ENCODE assay signal across 11 cellular contexts in the genomic region with DNA sequence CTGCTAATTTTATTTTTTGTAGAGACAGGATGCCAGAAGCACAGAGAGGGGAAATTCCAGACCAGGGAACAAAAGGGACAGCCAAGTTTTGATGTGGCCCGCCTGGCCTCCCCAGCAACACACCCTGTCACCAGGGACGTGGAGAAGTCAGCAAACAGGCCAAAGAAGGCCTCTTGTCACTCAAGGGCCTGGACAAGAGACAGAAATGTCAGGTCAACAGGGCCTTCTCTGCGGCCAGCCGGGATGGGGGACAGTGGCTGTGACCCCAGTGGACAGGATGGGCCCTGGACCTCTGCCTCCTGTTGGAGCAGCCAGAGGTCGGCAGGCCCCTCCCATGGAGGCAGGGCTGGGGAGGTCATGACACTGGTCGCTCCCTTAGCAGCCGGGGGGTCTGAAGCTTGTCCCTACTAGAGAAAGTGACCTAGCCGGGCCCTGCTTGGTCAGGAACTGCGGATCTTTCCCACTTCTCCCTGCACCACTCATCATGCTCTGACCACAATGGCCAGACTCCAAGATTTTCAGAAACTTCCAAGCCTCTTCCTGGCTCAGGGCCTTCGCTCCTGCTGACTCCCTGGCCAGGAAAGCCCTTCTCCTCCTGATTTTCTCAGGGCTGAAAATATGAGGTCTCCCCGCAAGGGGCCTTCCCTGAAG. TPM values are rescaled to one million over a fixed set of nuclear protein-coding genes. Genes with fewer than 3 reads are reported as not detected.
A peak's percentile ranks its signal among the peaks of the same experiment; 100 is the strongest.
DNase-seq lines count a peak whose midpoint lies in the region.
"Had no signal": no experiment of that assay in that cellular context is flagged by ENCODE, and none has a peak within 500 bp of the region (broad histone marks: within the 10 kb centered on the region; RNA-seq: fewer than 3 reads in every experiment).

No MANE protein-coding gene starts in this region.

- H3K4me1 ChIP-seq in ACC112 (ENCODE audit: control insufficient read depth, insufficient read depth, low read length, unreplicated experiment) = peaks cover 21% of the 10 kb centered on the region

- peak overlapping the region; percentile 81 for H3K27ac ChIP-seq in ACC112 (ENCODE audit: low read depth, low read length)

- H3K36me3 ChIP-seq in ACC112 (ENCODE audit: insufficient read depth, low read length) = no peaks in the 10 kb centered on the region

- no peaks in the 10 kb centered on the region for H3K27me3 ChIP-seq in ACC112 (ENCODE audit: insufficient read depth, low read length)

- no peak overlapping the region for H3K4me3 ChIP-seq in ACC112 (ENCODE audit: low read depth, low read length)

- DNase-seq in RPMI7951 (ENCODE audit: low read depth) (peak; percentile 91), fibroblast of peridontal ligament (ENCODE audit: extremely low read depth) (peak; percentile 96), nucleus accumbens (lab: John Stamatoyannopoulos, UW) (peak in 34 of 56 donors; percentile 7 to 58 (median 20)), NCI-H1092 treated with DMSO at 0.1 percent for 48 hours (lab: John Stamatoyannopoulos, UW) (no peak), epidermal melanocyte (ENCODE audit: insufficient read length, low spot score) (no peak), activated gamma-delta T cell (lab: John Stamatoyannopoulos, UW) (no peak)
- no peak for DNase-seq in stimulated activated CD4-positive, alpha-beta T cell treated with anti-CD3 and anti-CD28 coated beads, Interleukin-4, amount 100 ng/mL, for 24 hours
- DNase-seq: CD8-positive, alpha-beta memory T cell; H9; NCI-H748 treated with DMSO at 0.1 percent for 48 hours had no signal

- H3K79me2 ChIP-seq in ACC112 (ENCODE audit: control insufficient read depth, insufficient read depth, low read length, unreplicated experiment) = no peaks in the 10 kb centered on the region

- peak overlapping the region; percentile 40 for H2AFZ ChIP-seq in ACC112 (ENCODE audit: low read length, unreplicated experiment)

RNA-seq across cellular contexts. Expression of a gene that starts 9.2 kb away (rescaled TPM):
- total RNA-seq in RPMI7951 (2014; rRNA removed; shearing (Covaris generic)) = not detected in 2 replicates
- total RNA-seq: CD8-positive, alpha-beta memory T cell had no signal

RNA-seq across cellular contexts. Expression of a gene that starts 49.2 kb away (rescaled TPM):
- 0.12 and 0.49 TPM in 2 replicates for total RNA-seq in RPMI7951 (2014; rRNA removed; shearing (Covaris generic))
- total RNA-seq: H9 had no signal

Comparison
In these comparisons a context has a peak if more than half of its experiments do, and no peak if none do; other contexts are left out.
1. DNase-seq: peak in RPMI7951 (single experiment), fibroblast of peridontal ligament (single experiment) and nucleus accumbens (34 of 56); none in NCI-H1092 treated with DMSO at 0.1 percent for 48 hours (single experiment), epidermal melanocyte (single experiment), stimulated activated CD4-positive, alpha-beta T cell treated with anti-CD3 and anti-CD28 coated beads, Interleukin-4, amount 100 ng/mL, for 24 hours (single experiment) and activated gamma-delta T cell (single experiment).